ENCODE assay signal across 8 cellular contexts in genomic region chr3:101827211-101828174, GRCh38. TPM values are rescaled to one million over a fixed set of nuclear protein-coding genes. Genes with fewer than 3 reads are reported as not detected.
DNase-seq lines count a peak whose midpoint lies in the region; ATAC-seq and TF ChIP-seq lines count a peak whose summit lies in the region.

No MANE protein-coding gene starts in this region.

- DNase-seq in AG08395 (ENCODE audit: low spot score) (peak; percentile 47), OCI-M2 (lab: John Stamatoyannopoulos, UW; ENCODE audit: unreplicated experiment) (peak; percentile 51), fibroblast of peridontal ligament (ENCODE audit: extremely low read depth) (peak; percentile 78)
- peak; percentile 77 for DNase-seq in activated T-helper 1 cell treated with anti-CD3 and anti-CD28 coated beads, Interleukin-12 subunit alpha, Interleukin-12 subunit beta, Interleukin-2, Interleukin-4 antibody, amounts not matched to agents 30 ng/mL and 10 ng/mL and 1 ng/mL, durations not matched to agents 14 hours and 24 hours and 36 hours (ENCODE audit: low spot score)
- peak; percentile 93 for DNase-seq in natural killer cell treated with Interleukin-12 subunit alpha and Interleukin-12 subunit beta and Interleukin-15 and Interleukin-18, amount 100 ng/mL, for 72 hours (ENCODE audit: low spot score)
- DNase-seq in stimulated activated naive CD4-positive, alpha-beta T cell treated with Interleukin-2 at 50 U/mL for 16 hours (lab: John Stamatoyannopoulos, UW) = peak; percentile 91

- peak overlapping the region; percentile 93 for H3K4me3 Mint-ChIP-seq in activated T-helper 1 cell treated with anti-CD3 and anti-CD28 coated beads, Interleukin-12 subunit alpha, Interleukin-12 subunit beta, Interleukin-2, Interleukin-4 antibody, amounts not matched to agents 30 ng/mL and 10 ng/mL and 1 ng/mL, durations not matched to agents 14 hours and 24 hours and 36 hours
- peak overlapping the region; percentile 96 for H3K4me3 Mint-ChIP-seq in natural killer cell treated with Interleukin-12 subunit alpha and Interleukin-12 subunit beta and Interleukin-15 and Interleukin-18, amount 100 ng/mL, for 72 hours

- no peaks in the 10 kb centered on the region for H3K27me3 Mint-ChIP-seq in activated T-helper 1 cell treated with anti-CD3 and anti-CD28 coated beads, Interleukin-12 subunit alpha, Interleukin-12 subunit beta, Interleukin-2, Interleukin-4 antibody, amounts not matched to agents 30 ng/mL and 10 ng/mL and 1 ng/mL, durations not matched to agents 14 hours and 24 hours and 36 hours (ENCODE audit: insufficient read depth)
- no peaks in the 10 kb centered on the region for H3K27me3 Mint-ChIP-seq in natural killer cell treated with Interleukin-12 subunit alpha and Interleukin-12 subunit beta and Interleukin-15 and Interleukin-18, amount 100 ng/mL, for 72 hours

- TF ChIP-seq POLR2A in GM18951 (IDR thresholded peaks at IDR 0.05; ENCODE audit: extremely low read depth, insufficient read depth, insufficient read length) = peak; percentile 76

- in situ Hi-C loops in GM18951 (cut with MboI; ENCODE audit: low sequenced_read_pairs, unreplicated experiment) = no loop called here

- intact Hi-C loops in activated T-helper 1 cell treated with anti-CD3 and anti-CD28 coated beads, Interleukin-12 subunit alpha, Interleukin-12 subunit beta, Interleukin-2, Interleukin-4 antibody, amounts not matched to agents 30 ng/mL and 10 ng/mL and 1 ng/mL, durations not matched to agents 14 hours and 24 hours and 36 hours (cut with micrococcal nuclease) = loop anchor here (1.0 to 5.0 kb wide), 16 partner anchors 8 to 335 kb away; partner anchors contain the start of genes CEP97, NXPE3, RPL24 and ZBTB11

- H3K4me1 Mint-ChIP-seq in activated T-helper 1 cell treated with anti-CD3 and anti-CD28 coated beads, Interleukin-12 subunit alpha, Interleukin-12 subunit beta, Interleukin-2, Interleukin-4 antibody, amounts not matched to agents 30 ng/mL and 10 ng/mL and 1 ng/mL, durations not matched to agents 14 hours and 24 hours and 36 hours (ENCODE audit: low read depth) = peaks cover 63% of the 10 kb centered on the region
- peaks cover 49 to 61% of the 10 kb centered on the region in 2 donors for H3K4me1 Mint-ChIP-seq in natural killer cell treated with Interleukin-12 subunit alpha and Interleukin-12 subunit beta and Interleukin-15 and Interleukin-18, amount 100 ng/mL, for 72 hours (ENCODE audit: low read depth in 2 of 2)

- ATAC-seq in HG03159 (IDR thresholded peaks at IDR 0.05; ENCODE audit: unreplicated experiment) = peak; percentile 91
- ATAC-seq in natural killer cell treated with Interleukin-12 subunit alpha and Interleukin-12 subunit beta and Interleukin-15 and Interleukin-18, amount 100 ng/mL, for 72 hours = peak; percentile 89 to 96

- peaks cover 29% of the 10 kb centered on the region for H3K36me3 Mint-ChIP-seq in activated T-helper 1 cell treated with anti-CD3 and anti-CD28 coated beads, Interleukin-12 subunit alpha, Interleukin-12 subunit beta, Interleukin-2, Interleukin-4 antibody, amounts not matched to agents 30 ng/mL and 10 ng/mL and 1 ng/mL, durations not matched to agents 14 hours and 24 hours and 36 hours (ENCODE audit: low read depth)
- peaks cover 9% of the 10 kb centered on the region for H3K36me3 Mint-ChIP-seq in natural killer cell treated with Interleukin-12 subunit alpha and Interleukin-12 subunit beta and Interleukin-15 and Interleukin-18, amount 100 ng/mL, for 72 hours

- H3K27ac Mint-ChIP-seq in activated T-helper 1 cell treated with anti-CD3 and anti-CD28 coated beads, Interleukin-12 subunit alpha, Interleukin-12 subunit beta, Interleukin-2, Interleukin-4 antibody, amounts not matched to agents 30 ng/mL and 10 ng/mL and 1 ng/mL, durations not matched to agents 14 hours and 24 hours and 36 hours = peak overlapping the region; percentile 90
- H3K27ac Mint-ChIP-seq in natural killer cell treated with Interleukin-12 subunit alpha and Interleukin-12 subunit beta and Interleukin-15 and Interleukin-18, amount 100 ng/mL, for 72 hours = peak overlapping the region; percentile 88 to 95

- no peaks in the 10 kb centered on the region for H3K9me3 Mint-ChIP-seq in activated T-helper 1 cell treated with anti-CD3 and anti-CD28 coated beads, Interleukin-12 subunit alpha, Interleukin-12 subunit beta, Interleukin-2, Interleukin-4 antibody, amounts not matched to agents 30 ng/mL and 10 ng/mL and 1 ng/mL, durations not matched to agents 14 hours and 24 hours and 36 hours
- no peaks in the 10 kb centered on the region for H3K9me3 Mint-ChIP-seq in natural killer cell treated with Interleukin-12 subunit alpha and Interleukin-12 subunit beta and Interleukin-15 and Interleukin-18, amount 100 ng/mL, for 72 hours

RNA-seq across cellular contexts. Expression of gene NFKBIZ, which starts 21.8 kb away (rescaled TPM):
- total RNA-seq in activated T-helper 1 cell treated with anti-CD3 and anti-CD28 coated beads, Interleukin-12 subunit alpha, Interleukin-12 subunit beta, Interleukin-2, Interleukin-4 antibody, amounts not matched to agents 30 ng/mL and 10 ng/mL and 1 ng/mL, durations not matched to agents 14 hours and 24 hours and 36 hours = 72.4 and 79.7 TPM in 2 replicates
- total RNA-seq in natural killer cell treated with Interleukin-12 subunit alpha and Interleukin-12 subunit beta and Interleukin-15 and Interleukin-18, amount 100 ng/mL, for 72 hours = 100 to 1,000 TPM; 314 to 418 TPM

RNA-seq across cellular contexts. Expression of gene NXPE3, which starts 48.5 kb away (rescaled TPM):
- 17.6 and 17.8 TPM in 2 replicates for total RNA-seq in activated T-helper 1 cell treated with anti-CD3 and anti-CD28 coated beads, Interleukin-12 subunit alpha, Interleukin-12 subunit beta, Interleukin-2, Interleukin-4 antibody, amounts not matched to agents 30 ng/mL and 10 ng/mL and 1 ng/mL, durations not matched to agents 14 hours and 24 hours and 36 hours
- total RNA-seq in natural killer cell treated with Interleukin-12 subunit alpha and Interleukin-12 subunit beta and Interleukin-15 and Interleukin-18, amount 100 ng/mL, for 72 hours = 10 to 100 TPM; 14.9 to 20.6 TPM

Comparison
In these comparisons a context has a peak if more than half of its experiments do, and no peak if none do; other contexts are left out.
1. Peak in every context shown above with its lines: DNase-seq and ATAC-seq.